ENCODE assay signal across 11 cellular contexts in genomic region chr4:1746919-1747602, GRCh38. TPM values are rescaled to one million over a fixed set of nuclear protein-coding genes. Genes with fewer than 3 reads are reported as not detected.
DNase-seq lines count a peak whose midpoint lies in the region; ATAC-seq and TF ChIP-seq lines count a peak whose summit lies in the region.
"Had no signal": no experiment of that assay in that cellular context is flagged by ENCODE, and none has a peak within 500 bp of the region (broad histone marks: within the 10 kb centered on the region; RNA-seq: fewer than 3 reads in every experiment).

No MANE protein-coding gene starts in this region.

- TF ChIP-seq EP300 in transverse colon (IDR thresholded peaks at IDR 0.05; ENCODE audit: low read depth) = no peak

- no peaks in the 10 kb centered on the region for H3K79me2 ChIP-seq in hepatocyte

- intact Hi-C loops in left ventricle myocardium superior (cut with micrococcal nuclease) = loop anchor here (10.0 kb wide), 1 partner anchor 68 kb away; no protein-coding TSS in a partner anchor
- intact Hi-C loops in transverse colon (cut with DNase I; ENCODE audit: low total_unique reads) = loop anchor here (5.0 kb wide), 2 partner anchors 65 to 150 kb away; no protein-coding TSS in a partner anchor

- H3K4me3 ChIP-seq in liver (ENCODE audit: low read depth in 1 of 3, low read length in 3 of 3) = no peak overlapping the region
- no peak overlapping the region for H3K4me3 ChIP-seq in hepatocyte
- H3K4me3 ChIP-seq in transverse colon = no peak overlapping the region
- H3K4me3 ChIP-seq: right atrium auricular region had no signal

- H3K4me2 ChIP-seq in hepatocyte = no peak overlapping the region

- H3K9me3 ChIP-seq in liver (ENCODE audit: control insufficient read depth in 4 of 4, low read length in 3 of 4) (no peaks in the 10 kb centered on the region), hepatocyte (ENCODE audit: low read depth) (no peaks in the 10 kb centered on the region), transverse colon (no peaks in the 10 kb centered on the region)
- H3K9me3 ChIP-seq: right atrium auricular region had no signal

- ATAC-seq in left ventricle myocardium superior = no peak

- H3K27ac ChIP-seq in liver (ENCODE audit: low read depth in 1 of 2, low read length in 2 of 2) = peak overlapping the region; percentile 47 to 54
- H3K27ac ChIP-seq in hepatocyte = no peak overlapping the region
- no peak overlapping the region for H3K27ac ChIP-seq in transverse colon
- H3K27ac ChIP-seq: epithelial cell of prostate, right atrium auricular region had no signal

- H2AFZ ChIP-seq in hepatocyte = no peak overlapping the region

- H3K9me2 ChIP-seq in hepatocyte (replicated peaks; ENCODE audit: insufficient read depth) = no peaks in the 10 kb centered on the region

- no peak for TF ChIP-seq RAD21 in liver (IDR thresholded peaks at IDR 0.05)

- H3K4me1 ChIP-seq in liver (ENCODE audit: control insufficient read depth in 4 of 4, insufficient read depth in 4 of 4, low read length in 3 of 4) (peaks cover 11 to 30% (median 19%) of the 10 kb centered on the region in 4 donors), hepatocyte (ENCODE audit: insufficient read depth) (peaks cover 7% of the 10 kb centered on the region), transverse colon (peaks cover 0 to 10% (median 4%) of the 10 kb centered on the region in 4 donors)

- TF ChIP-seq POLR2A in transverse colon (IDR thresholded peaks at IDR 0.05) = no peak

- no peaks in the 10 kb centered on the region for H4K20me1 ChIP-seq in hepatocyte (ENCODE audit: insufficient read depth, poor library complexity, severe bottlenecking)

- no peak for TF ChIP-seq CTCF in liver (IDR thresholded peaks at IDR 0.05; ENCODE audit: low read depth, low read length, missing input control)
- TF ChIP-seq CTCF in hepatocyte (IDR thresholded peaks at IDR 0.05; ENCODE audit: poor library complexity) = no peak
- TF ChIP-seq CTCF in transverse colon (IDR thresholded peaks at IDR 0.05) = no peak

- H3K27me3 ChIP-seq in liver (ENCODE audit: control insufficient read depth in 4 of 4, insufficient read depth in 4 of 4, low read length in 3 of 4) (no peaks in the 10 kb centered on the region), hepatocyte (no peaks in the 10 kb centered on the region), transverse colon (peaks cover 5% of the 10 kb centered on the region)
- H3K27me3 ChIP-seq: right atrium auricular region had no signal

- DNase-seq in Ammon's horn (ENCODE audit: low spot score) (peak; percentile 58), HuH-7 (ENCODE audit: low spot score) (peak; percentile 75), anterior cingulate cortex (lab: John Stamatoyannopoulos, UW) (peak in 37 of 58 donors; percentile 10 to 64 (median 39)), hepatocyte (ENCODE audit: low spot score) (no peak), left ventricle myocardium superior (no peak), transverse colon (no peak)
- no peak for DNase-seq in stimulated activated CD4-positive, alpha-beta T cell treated with anti-CD3 and anti-CD28 coated beads, Interleukin-2, amount 100 ng/mL, for 24 hours
- DNase-seq: mammary epithelial cell had no signal

- no peak overlapping the region for H3K9ac ChIP-seq in liver (ENCODE audit: low read depth in 1 of 2, low read length in 2 of 2)

- 63% methylated on average over 33 of the region's 33 CpGs for WGBS in liver
- WGBS in hepatocyte (ENCODE audit: low lambda C conversion rate, missing lambda C conversion rate) = 85% methylated on average over 33 of the region's 33 CpGs
- 50% methylated on average over 27 of the region's 33 CpGs; no CpG with 5 or more reads in 1 of the 2 donors for WGBS in transverse colon (ENCODE audit: low coverage in 1 of 2), 2 donors

- H3K36me3 ChIP-seq in liver (ENCODE audit: control insufficient read depth in 4 of 4, insufficient read depth in 3 of 4, low read depth in 1 of 4, low read length in 3 of 4) = no peaks in the 10 kb centered on the region
- H3K36me3 ChIP-seq in hepatocyte (replicated peaks; ENCODE audit: insufficient read depth, low read depth) = no peaks in the 10 kb centered on the region
- no peaks in the 10 kb centered on the region for H3K36me3 ChIP-seq in transverse colon
- H3K36me3 ChIP-seq: right atrium auricular region had no signal

- in situ Hi-C loops in transverse colon (cut with MboI; ENCODE audit: low pct_ligation_motif_present in 1 of 4, low pct_unique_long_range_greater_than_20kb in 1 of 4, low sequenced_read_pairs in 3 of 4) = loop anchor here in 1 of 4 donors (10.0 kb wide), 2 partner anchors 68 to 158 kb away; no protein-coding TSS in a partner anchor

TF ChIP-seq in liver, 16 proteins besides CTCF, POLR2A, EP300 and RAD21:
- TF ChIP-seq, protein P1, sequence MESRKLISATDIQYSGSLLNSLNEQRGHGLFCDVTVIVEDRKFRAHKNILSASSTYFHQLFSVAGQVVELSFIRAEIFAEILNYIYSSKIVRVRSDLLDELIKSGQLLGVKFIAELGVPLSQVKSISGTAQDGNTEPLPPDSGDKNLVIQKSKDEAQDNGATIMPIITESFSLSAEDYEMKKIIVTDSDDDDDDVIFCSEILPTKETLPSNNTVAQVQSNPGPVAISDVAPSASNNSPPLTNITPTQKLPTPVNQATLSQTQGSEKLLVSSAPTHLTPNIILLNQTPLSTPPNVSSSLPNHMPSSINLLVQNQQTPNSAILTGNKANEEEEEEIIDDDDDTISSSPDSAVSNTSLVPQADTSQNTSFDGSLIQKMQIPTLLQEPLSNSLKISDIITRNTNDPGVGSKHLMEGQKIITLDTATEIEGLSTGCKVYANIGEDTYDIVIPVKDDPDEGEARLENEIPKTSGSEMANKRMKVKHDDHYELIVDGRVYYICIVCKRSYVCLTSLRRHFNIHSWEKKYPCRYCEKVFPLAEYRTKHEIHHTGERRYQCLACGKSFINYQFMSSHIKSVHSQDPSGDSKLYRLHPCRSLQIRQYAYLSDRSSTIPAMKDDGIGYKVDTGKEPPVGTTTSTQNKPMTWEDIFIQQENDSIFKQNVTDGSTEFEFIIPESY (IDR thresholded peaks at IDR 0.05) = no peak
- TF ChIP-seq FOXA1 (IDR thresholded peaks at IDR 0.05) (no peak), HNF4G (IDR thresholded peaks at IDR 0.05) (no peak), REST (IDR thresholded peaks at IDR 0.05) (no peak), FOXA2 (IDR thresholded peaks at IDR 0.05) (no peak), NR2F2 (IDR thresholded peaks at IDR 0.05) (no peak), TAF1 (conservative IDR thresholded peaks at IDR 0.05) (no peak), HNF4A (conservative IDR thresholded peaks at IDR 0.05) (no peak), SP1 (IDR thresholded peaks at IDR 0.05) (no peak), EGR1 (IDR thresholded peaks at IDR 0.05; ENCODE audit: low read depth in 2 of 2) (no peak)
- TF ChIP-seq, protein P2, sequence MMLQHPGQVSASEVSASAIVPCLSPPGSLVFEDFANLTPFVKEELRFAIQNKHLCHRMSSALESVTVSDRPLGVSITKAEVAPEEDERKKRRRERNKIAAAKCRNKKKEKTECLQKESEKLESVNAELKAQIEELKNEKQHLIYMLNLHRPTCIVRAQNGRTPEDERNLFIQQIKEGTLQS (IDR thresholded peaks at IDR 0.05) = no peak

RNA-seq across cellular contexts. Expression of gene TACC3, which starts 25.7 kb away (rescaled TPM):
- total RNA-seq in liver (10 to 100 TPM in 1 of 2 donors, 1 to 10 TPM in 1; 4.9 to 38.9 TPM), hepatocyte (9.3 and 10.5 TPM in 2 replicates), left ventricle myocardium superior (6.4 TPM), transverse colon (100 to 1,000 TPM in 1 of 4 donors, 10 to 100 TPM in 1, 1 to 10 TPM in 2; 5.9 to 175 (median 23.1) TPM)
- polyA plus RNA-seq in liver (1 to 10 TPM; 1.4 to 6.1 TPM), hepatocyte (14.8 and 16.7 TPM in 2 replicates)

RNA-seq across cellular contexts. Expression of gene TMEM129, which starts 25.9 kb away (rescaled TPM):
- total RNA-seq in liver (10 to 100 TPM; 15.9 to 37.0 TPM), hepatocyte (36.1 and 40.8 TPM in 2 replicates), left ventricle myocardium superior (31.2 TPM), transverse colon (100 to 1,000 TPM in 1 of 4 donors, 10 to 100 TPM in 3; 66.1 to 116 (median 86.6) TPM)
- polyA plus RNA-seq in liver (10 to 100 TPM; 12.2 to 27.7 TPM), hepatocyte (57.8 and 59.4 TPM in 2 replicates)

RNA-seq across cellular contexts. Expression of gene SLBP, which starts 34.9 kb away (rescaled TPM):
- total RNA-seq in liver = 10 to 100 TPM; 14.7 to 64.4 TPM
- polyA plus RNA-seq in liver = 10 to 100 TPM; 15.1 to 19.6 TPM
- total RNA-seq in hepatocyte = 48.2 and 82.5 TPM in 2 replicates
- 81.8 and 84.0 TPM in 2 replicates for polyA plus RNA-seq in hepatocyte
- total RNA-seq in left ventricle myocardium superior = 14.3 TPM
- total RNA-seq in transverse colon = 10 to 100 TPM in 3 of 4 donors, 1 to 10 TPM in 1; 7.6 to 47.5 (median 31.6) TPM

RNA-seq across cellular contexts. Expression of gene FGFR3, which starts 46.0 kb away (rescaled TPM):
- total RNA-seq in liver (10 to 100 TPM; 39.1 to 40.0 TPM), hepatocyte (70.0 and 82.0 TPM in 2 replicates), left ventricle myocardium superior (1.7 TPM), transverse colon (100 to 1,000 TPM in 2 of 4 donors, 10 to 100 TPM in 2; 56.2 to 209 (median 110) TPM)
- polyA plus RNA-seq in liver (10 to 100 TPM in 1 of 2 donors, 1 to 10 TPM in 1; 5.6 to 19.1 TPM), hepatocyte (99.8 and 132 TPM in 2 replicates)

Comparison
In these comparisons a context has a peak if more than half of its experiments do, and no peak if none do; other contexts are left out.
1. DNase-seq: peak in Ammon's horn (single experiment), HuH-7 (single experiment) and anterior cingulate cortex (37 of 58); none in hepatocyte (single experiment), left ventricle myocardium superior (single experiment), transverse colon (single experiment) and stimulated activated CD4-positive, alpha-beta T cell treated with anti-CD3 and anti-CD28 coated beads, Interleukin-2, amount 100 ng/mL, for 24 hours (0 of 2).
2. H3K27ac ChIP-seq: peak in liver (2 of 2); none in hepatocyte (single experiment) and transverse colon (0 of 4).